In genomic region chr16:13994239-13995106, GRCh38 we compare ENCODE assay signal across 13 cellular contexts.
DNase-seq lines count a peak whose midpoint lies in the region; TF ChIP-seq lines count a peak whose summit lies in the region.
"Had no signal": no experiment of that assay in that cellular context is flagged by ENCODE, and none has a peak within 500 bp of the region (broad histone marks: within the 10 kb centered on the region; RNA-seq: fewer than 3 reads in every experiment).

No MANE protein-coding gene starts in this region.

- H3K27me3 Mint-ChIP-seq in activated naive CD8-positive, alpha-beta T cell treated with anti-CD3 and anti-CD28 coated beads for 36 hours: peaks cover 9% of the 10 kb centered on the region

- H3K4me3 ChIP-seq in mesenchymal stem cell (ENCODE audit: insufficient read depth in 1 of 2, low read depth in 1 of 2, low read length in 2 of 2) (no peak overlapping the region), Peyer's patch (no peak overlapping the region)

- no peak overlapping the region for H2AFZ ChIP-seq in mesenchymal stem cell (ENCODE audit: low read depth, low read length)

- H3K27ac ChIP-seq in mesenchymal stem cell (ENCODE audit: low read length, poor library complexity, severe bottlenecking) (no peak overlapping the region), substantia nigra (ENCODE audit: low read depth, low read length, poor library complexity, severe bottlenecking) (no peak overlapping the region), Peyer's patch (no peak overlapping the region)

- H3K4me1 Mint-ChIP-seq in activated naive CD8-positive, alpha-beta T cell treated with anti-CD3 and anti-CD28 coated beads for 36 hours: no peaks in the 10 kb centered on the region

- H3K9ac ChIP-seq in mesenchymal stem cell (ENCODE audit: low read length): no peak overlapping the region

- H2BK120ac ChIP-seq in mesenchymal stem cell (ENCODE audit: low read depth, low read length): no peak overlapping the region

- H3K23ac ChIP-seq in mesenchymal stem cell (ENCODE audit: low read length in 2 of 2): no peak overlapping the region

- no peaks in the 10 kb centered on the region for H3K79me1 ChIP-seq in mesenchymal stem cell (replicated peaks; ENCODE audit: low read length, poor library complexity, severe bottlenecking)

- no peak overlapping the region for H3K27ac Mint-ChIP-seq in activated naive CD8-positive, alpha-beta T cell treated with anti-CD3 and anti-CD28 coated beads for 36 hours
- H3K27ac Mint-ChIP-seq: nephron had no signal

- H3K4me2 ChIP-seq in mesenchymal stem cell (ENCODE audit: low read length, poor library complexity, severe bottlenecking): no peak overlapping the region

- H3K4me1 ChIP-seq in mesenchymal stem cell (ENCODE audit: control insufficient read depth, insufficient read depth, low read depth, low read length) (peaks cover 3% of the 10 kb centered on the region), Peyer's patch (peaks cover 0 to 10% (median 4%) of the 10 kb centered on the region in 4 donors)

- 76% methylated on average over 10 of the region's 14 CpGs for WGBS in mesenchymal stem cell

- H2BK15ac ChIP-seq in mesenchymal stem cell (ENCODE audit: low read depth, poor library complexity, severe bottlenecking): no peak overlapping the region

- no peak overlapping the region for H2AK5ac ChIP-seq in mesenchymal stem cell (ENCODE audit: low read length, severe bottlenecking)

- H3K14ac ChIP-seq in mesenchymal stem cell (ENCODE audit: low read length in 2 of 2): no peak overlapping the region

- H2BK12ac ChIP-seq in mesenchymal stem cell (ENCODE audit: low read length in 2 of 2): no peak overlapping the region

- no peaks in the 10 kb centered on the region for H3K36me3 Mint-ChIP-seq in activated naive CD8-positive, alpha-beta T cell treated with anti-CD3 and anti-CD28 coated beads for 36 hours

- no peak for TF ChIP-seq CTCF in Peyer's patch (IDR thresholded peaks at IDR 0.05)

- peak; percentile 64 for DNase-seq in DMS53 treated with DMSO at 0.1 percent for 48 hours (lab: John Stamatoyannopoulos, UW; ENCODE audit: unreplicated experiment)
- DNase-seq in NCI-H2029 (lab: John Stamatoyannopoulos, UW): peak; percentile 54
- DNase-seq in ecto neural progenitor cell (ENCODE audit: low spot score): peak; percentile 14
- DNase-seq in mesenchymal stem cell: peak; percentile 44
- no peak for DNase-seq in activated naive CD8-positive, alpha-beta T cell treated with anti-CD3 and anti-CD28 coated beads for 36 hours
- no peak for DNase-seq in substantia nigra (lab: John Stamatoyannopoulos, UW)
- no peak for DNase-seq in Kasumi-1 (lab: John Stamatoyannopoulos, UW)
- no peak for DNase-seq in Peyer's patch
- DNase-seq: activated effector memory CD4-positive, alpha-beta T cell treated with anti-CD3 and anti-CD28 coated beads, Interleukin-2, amount 50 U/mL, for 16 hours; amygdala; foreskin melanocyte; NCI-H1694 treated with DMSO at 0.1 percent for 48 hours had no signal

- H3K36me3 ChIP-seq in mesenchymal stem cell (ENCODE audit: control insufficient read depth in 1 of 2, insufficient read depth in 2 of 2, low read depth in 1 of 2, low read length in 2 of 2) (no peaks in the 10 kb centered on the region), Peyer's patch (no peaks in the 10 kb centered on the region)

- no peak overlapping the region for H2BK5ac ChIP-seq in mesenchymal stem cell (ENCODE audit: low read depth, low read length, poor library complexity, severe bottlenecking)

- H3K4ac ChIP-seq in mesenchymal stem cell (ENCODE audit: low read depth in 1 of 2, low read length in 2 of 2): no peak overlapping the region

- no peak for TF ChIP-seq POLR2A in Peyer's patch (IDR thresholded peaks at IDR 0.05)

- H3K9me3 ChIP-seq in mesenchymal stem cell (ENCODE audit: control insufficient read depth, low read length): no peaks in the 10 kb centered on the region
- H3K9me3 ChIP-seq in Peyer's patch: no peaks in the 10 kb centered on the region

- H4K8ac ChIP-seq in mesenchymal stem cell (ENCODE audit: low read length): no peak overlapping the region

- H3K27me3 ChIP-seq in mesenchymal stem cell (ENCODE audit: control insufficient read depth in 1 of 2, insufficient read depth in 1 of 2, low read length in 2 of 2) (peaks cover 3 to 5% of the 10 kb centered on the region in 2 experiments), Peyer's patch (no peaks in the 10 kb centered on the region)

- H4K91ac ChIP-seq in mesenchymal stem cell (ENCODE audit: low read length): no peak overlapping the region

- H3K18ac ChIP-seq in mesenchymal stem cell (ENCODE audit: low read depth in 1 of 2, low read length in 2 of 2): no peak overlapping the region

- no peaks in the 10 kb centered on the region for H3K9me3 Mint-ChIP-seq in activated naive CD8-positive, alpha-beta T cell treated with anti-CD3 and anti-CD28 coated beads for 36 hours
- H3K9me3 Mint-ChIP-seq: nephron had no signal

- H3K4me3 Mint-ChIP-seq in activated naive CD8-positive, alpha-beta T cell treated with anti-CD3 and anti-CD28 coated beads for 36 hours: no peak overlapping the region
- H3K4me3 Mint-ChIP-seq: nephron had no signal

Comparison
In these comparisons a context has a peak if more than half of its experiments do, and no peak if none do; other contexts are left out.
1. DNase-seq: peak in DMS53 treated with DMSO at 0.1 percent for 48 hours (single experiment), NCI-H2029 (single experiment), ecto neural progenitor cell (single experiment) and mesenchymal stem cell (single experiment); none in activated naive CD8-positive, alpha-beta T cell treated with anti-CD3 and anti-CD28 coated beads for 36 hours (single experiment), substantia nigra (0 of 49), Kasumi-1 (0 of 2) and Peyer's patch (0 of 3).